Comparison of ENCODE assay signal across 15 cellular contexts in the genomic region with DNA sequence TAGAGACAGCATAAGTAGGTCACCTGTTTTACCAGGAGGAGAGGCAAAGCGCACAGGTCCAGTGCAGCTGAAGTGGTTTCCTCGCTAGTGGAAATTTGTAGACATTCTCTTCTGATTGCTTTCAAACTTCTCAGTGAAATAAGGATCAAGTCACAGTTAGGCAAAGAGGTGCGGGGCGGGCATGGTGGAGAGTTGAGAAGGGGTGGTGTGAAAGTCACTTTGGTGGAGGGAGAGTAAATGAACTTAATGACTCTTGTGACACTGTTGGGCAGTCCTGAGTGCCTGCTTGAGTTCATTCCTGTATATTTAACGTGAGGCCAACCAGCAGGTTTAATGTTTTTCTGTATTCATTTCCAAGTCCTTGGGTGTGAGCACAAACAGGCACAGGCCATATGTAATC.
DNase-seq lines count a peak whose midpoint lies in the region; ATAC-seq and TF ChIP-seq lines count a peak whose summit lies in the region.
"Had no signal": no experiment of that assay in that cellular context is flagged by ENCODE, and none has a peak within 500 bp of the region (broad histone marks: within the 10 kb centered on the region; RNA-seq: fewer than 3 reads in every experiment).

No MANE protein-coding gene starts in this region.

- intact Hi-C loops in MCF 10A (cut with micrococcal nuclease), result loop anchor here (10.0 kb wide), 1 partner anchor 1420 kb away; no protein-coding TSS in a partner anchor
- intact Hi-C loops in mammary epithelial cell (cut with micrococcal nuclease), result no loop called here

- dilution Hi-C loops in mammary epithelial cell (cut with HindIII; ENCODE audit: low sequenced_read_pairs), result no loop called here

- ATAC-seq in lung (ENCODE audit: insufficient read depth, low FRiP score) (peak; percentile 25), GM21723 (IDR thresholded peaks at IDR 0.05; ENCODE audit: unreplicated experiment) (no peak)
- ATAC-seq: GM12878, HepG2 had no signal

- H2AFZ ChIP-seq in mammary epithelial cell (ENCODE audit: low read depth, low read length), result no peak overlapping the region
- H2AFZ ChIP-seq: GM23248 had no signal

- TF ChIP-seq CTCF in MCF 10A (IDR thresholded peaks at IDR 0.05; ENCODE audit: unreplicated experiment) (no peak), mammary epithelial cell (conservative IDR thresholded peaks at IDR 0.05 in 1 of 2, IDR thresholded peaks at IDR 0.05 in 1 of 2; ENCODE audit: extremely low read depth in 1 of 2, insufficient read depth in 1 of 2, low read depth in 1 of 2, low read length in 2 of 2) (no peak), lung (IDR thresholded peaks at IDR 0.05; ENCODE audit: control extremely low read depth, extremely low read depth) (no peak)

- H3K36me3 ChIP-seq in mammary epithelial cell (ENCODE audit: insufficient read depth, low read length) (no peaks in the 10 kb centered on the region), lung (ENCODE audit: control insufficient read depth in 2 of 2, insufficient read depth in 2 of 2, low read length in 2 of 2) (no peaks in the 10 kb centered on the region)

- H3K27me3 ChIP-seq in mammary epithelial cell (ENCODE audit: insufficient read depth, low read length) (no peaks in the 10 kb centered on the region), lung (ENCODE audit: control insufficient read depth, insufficient read depth) (no peaks in the 10 kb centered on the region)

- no peak for DNase-seq in MCF 10A (ENCODE audit: unreplicated experiment)
- no peak for DNase-seq in mammary epithelial cell
- DNase-seq in NCI-H69 (lab: John Stamatoyannopoulos, UW), result peak; percentile 1
- DNase-seq in lung (ENCODE audit: low spot score), result peak; percentile 35
- no peak for DNase-seq in activated CD4-positive, alpha-beta memory T cell treated with anti-CD3 and anti-CD28 coated beads, Interleukin-2, amount 10 ng/mL, durations not matched to agents 7 days and 5 days
- DNase-seq in KG1 (lab: John Stamatoyannopoulos, UW), result no peak
- DNase-seq: C1 segment of cervical spinal cord; CD4-positive, alpha-beta T cell; DMS79; GM23248; H7 had no signal

- H3K9me3 ChIP-seq in mammary epithelial cell (replicated peaks; ENCODE audit: insufficient read depth, low read length) (no peaks in the 10 kb centered on the region), lung (ENCODE audit: control insufficient read depth in 2 of 2, insufficient read depth in 1 of 2, low read length in 1 of 2) (peaks cover 0 to 10% of the 10 kb centered on the region in 2 donors)

- no peaks in the 10 kb centered on the region for H3K27me3 Mint-ChIP-seq in MCF 10A (ENCODE audit: insufficient read depth, unreplicated experiment)
- H3K27me3 Mint-ChIP-seq in activated CD4-positive, alpha-beta memory T cell treated with anti-CD3 and anti-CD28 coated beads, Interleukin-2, amount 10 ng/mL, durations not matched to agents 7 days and 5 days, result no peaks in the 10 kb centered on the region
- H3K27me3 Mint-ChIP-seq: B cell; CD4-positive, alpha-beta T cell had no signal

- no peak overlapping the region for H3K4me2 ChIP-seq in mammary epithelial cell (ENCODE audit: insufficient read depth, low read depth, low read length)

- H3K27ac ChIP-seq in mammary epithelial cell (ENCODE audit: insufficient read depth, low read depth, low read length), result no peak overlapping the region
- no peak overlapping the region for H3K27ac ChIP-seq in lung (ENCODE audit: low read depth in 1 of 2, low read length in 1 of 2)
- H3K27ac ChIP-seq: GM23248 had no signal

- POLR2A ChIA-PET in MCF 10A (lab: Yijun Ruan, JAX), result no interaction called here
- POLR2A ChIA-PET in activated CD4-positive, alpha-beta memory T cell treated with anti-CD3 and anti-CD28 coated beads, Interleukin-2, amount 10 ng/mL, durations not matched to agents 7 days and 5 days (lab: Charles Lee), result no interaction called here

- WGBS in mammary epithelial cell (ENCODE audit: low coverage, missing lambda C conversion rate), result 86% methylated on average over 5 of the region's 5 CpGs
- 67 to 83% methylated on average over 5 of the region's 5 CpGs for WGBS in lung, 2 donors

- H3K4me1 Mint-ChIP-seq in MCF 10A (ENCODE audit: insufficient read depth, unreplicated experiment), result peaks cover 5% of the 10 kb centered on the region
- no peaks in the 10 kb centered on the region for H3K4me1 Mint-ChIP-seq in activated CD4-positive, alpha-beta memory T cell treated with anti-CD3 and anti-CD28 coated beads, Interleukin-2, amount 10 ng/mL, durations not matched to agents 7 days and 5 days
- H3K4me1 Mint-ChIP-seq: B cell had no signal

- H4K20me1 ChIP-seq in mammary epithelial cell (ENCODE audit: insufficient read depth, low read length), result no peaks in the 10 kb centered on the region

- no peak overlapping the region for H3K9ac ChIP-seq in mammary epithelial cell (ENCODE audit: insufficient read depth, low read length)
- H3K9ac ChIP-seq: GM23248 had no signal

- no peaks in the 10 kb centered on the region for H3K36me3 Mint-ChIP-seq in MCF 10A (ENCODE audit: insufficient read depth, unreplicated experiment)
- no peaks in the 10 kb centered on the region for H3K36me3 Mint-ChIP-seq in activated CD4-positive, alpha-beta memory T cell treated with anti-CD3 and anti-CD28 coated beads, Interleukin-2, amount 10 ng/mL, durations not matched to agents 7 days and 5 days (ENCODE audit: low read depth)

- in situ Hi-C loops in mammary epithelial cell (cut with MboI; ENCODE audit: low sequenced_read_pairs in 2 of 2), result no loop called here

- BruUV-seq in MCF 10A (replicated peaks; lab: Mats Ljungman, UMichigan), result no TSS peak
- no TSS peak for BruUV-seq in mammary epithelial cell (replicated peaks; lab: Mats Ljungman, UMichigan)

- H3K4me1 ChIP-seq in mammary epithelial cell (ENCODE audit: insufficient read depth, low read length) (peaks cover 6% of the 10 kb centered on the region), lung (ENCODE audit: control insufficient read depth in 2 of 2, insufficient read depth in 2 of 2, low read length in 2 of 2) (no peaks in the 10 kb centered on the region)

- CTCF ChIA-PET in MCF 10A (lab: Yijun Ruan, JAX) (interaction anchor here (1.0 kb wide), 1 partner anchor 766 kb away, joined by 4 read pairs; no protein-coding TSS in a partner anchor), mammary epithelial cell (lab: Charles Lee; ENCODE audit: low non-redundant PET) (no interaction called here)
- CTCF ChIA-PET in activated CD4-positive, alpha-beta memory T cell treated with anti-CD3 and anti-CD28 coated beads, Interleukin-2, amount 10 ng/mL, durations not matched to agents 7 days and 5 days (lab: Charles Lee), result no interaction called here

- H3K27ac Mint-ChIP-seq in MCF 10A (ENCODE audit: low read depth, unreplicated experiment), result peak overlapping the region; percentile 2
- H3K27ac Mint-ChIP-seq in activated CD4-positive, alpha-beta memory T cell treated with anti-CD3 and anti-CD28 coated beads, Interleukin-2, amount 10 ng/mL, durations not matched to agents 7 days and 5 days, result no peak overlapping the region
- H3K27ac Mint-ChIP-seq: B cell; CD4-positive, alpha-beta T cell had no signal

- no peaks in the 10 kb centered on the region for H3K79me2 ChIP-seq in mammary epithelial cell (ENCODE audit: insufficient read depth, low read length)

- no peak overlapping the region for H3K4me3 Mint-ChIP-seq in MCF 10A (ENCODE audit: unreplicated experiment)
- H3K4me3 Mint-ChIP-seq in activated CD4-positive, alpha-beta memory T cell treated with anti-CD3 and anti-CD28 coated beads, Interleukin-2, amount 10 ng/mL, durations not matched to agents 7 days and 5 days, result no peak overlapping the region
- H3K4me3 Mint-ChIP-seq: B cell; CD4-positive, alpha-beta T cell had no signal

- H3K9me3 Mint-ChIP-seq in MCF 10A (ENCODE audit: unreplicated experiment), result peaks cover 15% of the 10 kb centered on the region
- H3K9me3 Mint-ChIP-seq in activated CD4-positive, alpha-beta memory T cell treated with anti-CD3 and anti-CD28 coated beads, Interleukin-2, amount 10 ng/mL, durations not matched to agents 7 days and 5 days, result peaks cover 26% of the 10 kb centered on the region

- H3K4me3 ChIP-seq in mammary epithelial cell (replicated peaks in 1 of 3; ENCODE audit: insufficient read depth in 1 of 3, low read depth in 2 of 3, low read length in 3 of 3), result no peak overlapping the region
- no peak overlapping the region for H3K4me3 ChIP-seq in lung
- H3K4me3 ChIP-seq: GM12878, GM23248 had no signal

Comparison
In these comparisons a context has a peak if more than half of its experiments do, and no peak if none do; other contexts are left out.
1. DNase-seq: peak in NCI-H69 (single experiment) and lung (single experiment); none in MCF 10A (single experiment), mammary epithelial cell (single experiment), activated CD4-positive, alpha-beta memory T cell treated with anti-CD3 and anti-CD28 coated beads, Interleukin-2, amount 10 ng/mL, durations not matched to agents 7 days and 5 days (single experiment) and KG1 (single experiment).